Comparison of ENCODE assay signal across 28 cellular contexts in the genomic region with DNA sequence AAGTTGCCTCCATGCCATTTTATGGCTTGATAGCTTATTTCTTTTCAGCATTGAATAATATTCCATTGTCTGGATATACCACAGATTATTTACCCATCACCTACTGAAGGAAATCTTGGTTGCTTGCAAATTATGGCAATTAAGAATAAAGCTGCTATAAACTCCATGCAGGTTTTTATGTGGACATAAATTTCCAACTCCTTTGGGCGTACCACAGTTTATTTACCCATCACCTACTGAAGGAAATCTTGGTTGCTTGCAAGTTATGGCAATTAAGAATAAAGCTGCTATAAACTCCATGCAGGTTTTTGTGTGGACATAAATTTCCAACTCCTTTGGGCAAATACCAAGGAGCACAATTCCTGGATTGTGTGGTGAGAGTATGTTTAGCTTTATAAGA. TPM values are rescaled to one million over a fixed set of nuclear protein-coding genes. Genes with fewer than 3 reads are reported as not detected.
"Had no signal": no experiment of that assay in that cellular context is flagged by ENCODE, and none has a peak within 500 bp of the region (broad histone marks: within the 10 kb centered on the region; RNA-seq: fewer than 3 reads in every experiment).

No MANE protein-coding gene starts in this region.

- H3K4me3 Mint-ChIP-seq: naive thymus-derived CD4-positive, alpha-beta T cell; natural killer cell; nephron progenitor cell; neural crest cell; stimulated activated effector memory CD8-positive, alpha-beta T cell treated with anti-CD3 and anti-CD28 coated beads, Interleukin-12 subunit alpha, Interleukin-12 subunit beta, amount 100 ng/mL, for 72 hours; stimulated activated naive CD8-positive, alpha-beta T cell treated with anti-CD3 and anti-CD28 coated beads, Interleukin-15, amount 100 ng/mL, for 72 hours; type B pancreatic cell had no signal

- H3K27ac ChIP-seq: neutrophil, pancreas, psoas muscle, right lobe of liver, sigmoid colon, thoracic aorta, thyroid gland, tibial nerve, upper lobe of right lung, uterus had no signal

- H3K9me3 Mint-ChIP-seq: naive thymus-derived CD4-positive, alpha-beta T cell; natural killer cell; nephron progenitor cell; neural crest cell; stimulated activated effector memory CD8-positive, alpha-beta T cell treated with anti-CD3 and anti-CD28 coated beads, Interleukin-12 subunit alpha, Interleukin-12 subunit beta, amount 100 ng/mL, for 72 hours; stimulated activated naive CD8-positive, alpha-beta T cell treated with anti-CD3 and anti-CD28 coated beads, Interleukin-15, amount 100 ng/mL, for 72 hours; type B pancreatic cell had no signal

- H3K9me3 ChIP-seq: neutrophil, pancreas, psoas muscle, right lobe of liver, sigmoid colon, thoracic aorta, thyroid gland, tibial nerve, upper lobe of right lung, uterus had no signal

- H3K4me1 Mint-ChIP-seq: nephron progenitor cell; stimulated activated effector memory CD8-positive, alpha-beta T cell treated with anti-CD3 and anti-CD28 coated beads, Interleukin-12 subunit alpha, Interleukin-12 subunit beta, amount 100 ng/mL, for 72 hours; stimulated activated naive CD8-positive, alpha-beta T cell treated with anti-CD3 and anti-CD28 coated beads, Interleukin-15, amount 100 ng/mL, for 72 hours had no signal

- H3K36me3 Mint-ChIP-seq: naive thymus-derived CD4-positive, alpha-beta T cell; natural killer cell; stimulated activated effector memory CD8-positive, alpha-beta T cell treated with anti-CD3 and anti-CD28 coated beads, Interleukin-12 subunit alpha, Interleukin-12 subunit beta, amount 100 ng/mL, for 72 hours; type B pancreatic cell had no signal

- DNase-seq: naive thymus-derived CD4-positive, alpha-beta T cell; natural killer cell; nephron progenitor cell; nucleus accumbens; pancreas; psoas muscle; right cardiac atrium; right lobe of liver; small intestine; stimulated activated CD4-positive, alpha-beta T cell treated with anti-CD3 and anti-CD28 coated beads, Interleukin-15, amount 100 ng/mL, for 24 hours; stimulated activated CD4-positive, alpha-beta T cell treated with anti-CD3 and anti-CD28 coated beads, Interleukin-2, amount 100 ng/mL, for 24 hours; stimulated activated CD4-positive, alpha-beta T cell treated with anti-CD3 and anti-CD28 coated beads, Interleukin-2, amount 100 ng/mL, for 48 hours; stimulated activated CD4-positive, alpha-beta T cell treated with anti-CD3 and anti-CD28 coated beads, Interleukin-4, amount 100 ng/mL, for 24 hours; stimulated activated naive CD4-positive, alpha-beta T cell; stimulated activated naive CD8-positive, alpha-beta T cell treated with anti-CD3 and anti-CD28 coated beads, Interleukin-15, amount 100 ng/mL, for 72 hours; stimulated activated naive CD8-positive, alpha-beta T cell treated with anti-CD3 and anti-CD28 coated beads, Interleukin-15, Interleukin-2, amounts not matched to agents 100 U/mL and 50 U/mL, for 24 hours; substantia nigra; thyroid gland; upper lobe of right lung; uterus had no signal

- H3K27ac Mint-ChIP-seq: naive thymus-derived CD4-positive, alpha-beta T cell; natural killer cell; nephron progenitor cell; progenitor cell of endocrine pancreas; stimulated activated effector memory CD8-positive, alpha-beta T cell treated with anti-CD3 and anti-CD28 coated beads, Interleukin-12 subunit alpha, Interleukin-12 subunit beta, amount 100 ng/mL, for 72 hours; stimulated activated naive CD8-positive, alpha-beta T cell treated with anti-CD3 and anti-CD28 coated beads, Interleukin-15, amount 100 ng/mL, for 72 hours; type B pancreatic cell had no signal

- H3K4me1 ChIP-seq: pancreas, psoas muscle, uterus had no signal

- H3K4me3 ChIP-seq: pancreas, psoas muscle, right lobe of liver, sigmoid colon, thoracic aorta, thyroid gland, tibial nerve, upper lobe of right lung, uterus had no signal

- ATAC-seq: naive thymus-derived CD4-positive, alpha-beta T cell; natural killer cell; pancreas; psoas muscle; right cardiac atrium; right lobe of liver; stimulated activated effector memory CD8-positive, alpha-beta T cell treated with anti-CD3 and anti-CD28 coated beads, Interleukin-12 subunit alpha, Interleukin-12 subunit beta, amount 100 ng/mL, for 72 hours; stimulated activated naive CD8-positive, alpha-beta T cell treated with anti-CD3 and anti-CD28 coated beads, Interleukin-15, amount 100 ng/mL, for 72 hours; stimulated activated naive CD8-positive, alpha-beta T cell treated with anti-CD3 and anti-CD28 coated beads, Interleukin-15, Interleukin-2, amounts not matched to agents 100 U/mL and 50 U/mL, for 24 hours; upper lobe of right lung had no signal

- H3K36me3 ChIP-seq: neutrophil, pancreas, right lobe of liver, sigmoid colon, thoracic aorta, thyroid gland, tibial nerve, upper lobe of right lung, uterus had no signal

- H3K27me3 ChIP-seq: pancreas, right lobe of liver, thyroid gland had no signal

RNA-seq across cellular contexts. Expression of a gene that starts 12.6 kb away (rescaled TPM):
- total RNA-seq: natural killer cell had no signal
